In the genomic region with DNA sequence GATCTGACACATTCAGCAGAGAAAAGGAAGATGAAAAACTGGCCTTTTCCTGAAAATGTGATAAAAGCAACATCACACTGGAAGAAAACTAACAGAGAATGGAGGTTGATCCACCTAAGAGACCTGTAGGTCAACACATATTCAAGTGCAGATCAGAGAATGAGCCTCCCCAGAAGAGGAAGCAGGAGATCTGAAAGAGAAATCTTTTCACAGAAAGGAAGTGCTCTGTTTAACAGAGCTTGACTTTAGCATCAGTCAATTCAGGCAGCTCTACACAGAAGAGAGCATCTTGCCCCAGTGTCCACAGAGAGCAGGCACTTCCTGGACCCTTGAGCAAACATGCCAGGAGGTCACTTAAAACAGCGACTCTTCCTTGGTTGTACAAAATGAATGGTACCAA, we compare ENCODE assay signal across 20 cellular contexts.
"Had no signal": no experiment of that assay in that cellular context is flagged by ENCODE, and none has a peak within 500 bp of the region (broad histone marks: within the 10 kb centered on the region; RNA-seq: fewer than 3 reads in every experiment).

No MANE protein-coding gene starts in this region.

- H3K27ac ChIP-seq: hepatocyte, parathyroid adenoma, upper lobe of left lung had no signal

- H3K4me1 ChIP-seq: parathyroid adenoma, upper lobe of left lung had no signal

- H3K27me3 Mint-ChIP-seq: activated B cell treated with CpG ODN at 0.5 μM for 24 hours; activated naive CD8-positive, alpha-beta T cell treated with anti-CD3 and anti-CD28 coated beads for 36 hours had no signal

- H2AFZ ChIP-seq: hepatocyte, parathyroid adenoma had no signal

- H3K9ac ChIP-seq: parathyroid adenoma had no signal

- ATAC-seq: activated T-cell treated with anti-CD3 and anti-CD28 coated beads, Interleukin-2, amount 50 U/mL, for 4 hours; left ventricle myocardium superior; right cardiac atrium; stimulated activated naive CD8-positive, alpha-beta T cell treated with anti-CD3 and anti-CD28 coated beads, Interleukin-15, Interleukin-2, amounts not matched to agents 100 U/mL and 50 U/mL, for 24 hours had no signal

- H3K9me3 Mint-ChIP-seq: activated B cell treated with CpG ODN at 0.5 μM for 24 hours, nephron had no signal

- H3K4me3 Mint-ChIP-seq: activated B cell treated with CpG ODN at 0.5 μM for 24 hours; activated naive CD8-positive, alpha-beta T cell treated with anti-CD3 and anti-CD28 coated beads for 36 hours; activated T-cell treated with anti-CD3 and anti-CD28 coated beads, Interleukin-2, amount 50 U/mL, for 4 hours; nephron had no signal

- H3K27ac Mint-ChIP-seq: activated B cell treated with CpG ODN at 0.5 μM for 24 hours; activated naive CD8-positive, alpha-beta T cell treated with anti-CD3 and anti-CD28 coated beads for 36 hours; nephron had no signal

- DNase-seq: activated B cell treated with CpG ODN at 0.5 μM for 24 hours; activated CD4-positive, alpha-beta T cell treated with anti-CD3 and anti-CD28 coated beads for 4 hours; activated CD4-positive, alpha-beta T cell treated with anti-CD3 and anti-CD28 coated beads, Interleukin-2, amount 50 U/mL, for 48 hours; activated CD8-positive, alpha-beta memory T cell treated with anti-CD3 and anti-CD28 coated beads, Interleukin-2, amount 50 U/mL, for 48 hours; activated naive CD4-positive, alpha-beta T cell treated with Interleukin-2 at 50 U/mL for 16 hours; activated naive CD8-positive, alpha-beta T cell treated with anti-CD3 and anti-CD28 coated beads for 36 hours; activated T-cell treated with anti-CD3 and anti-CD28 coated beads, Interleukin-2, amount 50 U/mL, for 4 hours; central memory CD4-positive, alpha-beta T cell; effector memory CD4-positive, alpha-beta T cell; foreskin melanocyte; kidney glomerular epithelial cell; left ventricle myocardium superior; nucleus accumbens; right cardiac atrium; stimulated activated CD4-positive, alpha-beta T cell treated with anti-CD3 and anti-CD28 coated beads, Interleukin-4, amount 100 ng/mL, for 24 hours; stimulated activated naive CD8-positive, alpha-beta T cell treated with anti-CD3 and anti-CD28 coated beads, Interleukin-15, Interleukin-2, amounts not matched to agents 100 U/mL and 50 U/mL, for 24 hours; upper lobe of left lung had no signal

- H3K27me3 ChIP-seq: hepatocyte, upper lobe of left lung had no signal

- H3K4me2 ChIP-seq: hepatocyte had no signal

- H3K4me3 ChIP-seq: hepatocyte, upper lobe of left lung had no signal

- H3K36me3 ChIP-seq: upper lobe of left lung had no signal

- H3K79me2 ChIP-seq: hepatocyte, parathyroid adenoma had no signal

- H3K36me3 Mint-ChIP-seq: activated naive CD8-positive, alpha-beta T cell treated with anti-CD3 and anti-CD28 coated beads for 36 hours had no signal

- H3K9me3 ChIP-seq: upper lobe of left lung had no signal

- H3K4me1 Mint-ChIP-seq: activated B cell treated with CpG ODN at 0.5 μM for 24 hours; activated naive CD8-positive, alpha-beta T cell treated with anti-CD3 and anti-CD28 coated beads for 36 hours had no signal
